Comparison of ENCODE assay signal across 1 cellular context in the genomic region with DNA sequence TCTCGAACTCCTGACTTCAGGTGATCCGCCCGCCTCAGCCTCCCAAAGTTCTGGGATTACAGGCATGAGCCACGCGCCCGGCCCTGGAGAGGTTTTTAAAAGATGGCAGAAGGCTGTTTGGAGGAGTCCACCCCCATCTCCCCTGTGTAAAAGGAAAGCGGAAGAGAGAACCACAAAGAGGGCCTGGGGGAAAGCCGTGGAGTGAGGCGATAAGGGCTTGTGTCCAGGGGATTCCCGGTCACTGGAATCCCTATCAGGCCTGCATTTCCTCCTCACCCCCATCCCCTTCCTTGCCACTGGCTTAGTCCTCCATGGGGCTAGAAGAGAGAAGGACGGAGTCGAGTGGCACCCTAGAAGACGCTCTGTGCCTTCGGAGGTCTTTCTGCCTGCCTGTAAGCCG.
TF ChIP-seq lines count a peak whose summit lies in the region.

A gene (plus strand): TSS at position 304 of the 400 bp plus-strand sequence. CDS start 328 bp downstream, outside the sequence.

TF ChIP-seq in HEK293, 187 proteins besides CTCF, POLR2A, EP300 and RAD21 (continued from another document):
- TF ChIP-seq, protein P1, sequence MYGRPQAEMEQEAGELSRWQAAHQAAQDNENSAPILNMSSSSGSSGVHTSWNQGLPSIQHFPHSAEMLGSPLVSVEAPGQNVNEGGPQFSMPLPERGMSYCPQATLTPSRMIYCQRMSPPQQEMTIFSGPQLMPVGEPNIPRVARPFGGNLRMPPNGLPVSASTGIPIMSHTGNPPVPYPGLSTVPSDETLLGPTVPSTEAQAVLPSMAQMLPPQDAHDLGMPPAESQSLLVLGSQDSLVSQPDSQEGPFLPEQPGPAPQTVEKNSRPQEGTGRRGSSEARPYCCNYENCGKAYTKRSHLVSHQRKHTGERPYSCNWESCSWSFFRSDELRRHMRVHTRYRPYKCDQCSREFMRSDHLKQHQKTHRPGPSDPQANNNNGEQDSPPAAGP (tag by site-specific recombination; IDR thresholded peaks at IDR 0.05): no peak
- TF ChIP-seq YY2 (tag by site-specific recombination; IDR thresholded peaks at IDR 0.05) (no peak), MZF1 (tag by site-specific recombination; IDR thresholded peaks at IDR 0.05; ENCODE audit: borderline replicate concordance) (no peak), GLI4 (tag by site-specific recombination; IDR thresholded peaks at IDR 0.05) (no peak), ZNF335 (tag by site-specific recombination; conservative IDR thresholded peaks at IDR 0.05) (no peak), SP7 (tag by site-specific recombination; IDR thresholded peaks at IDR 0.05) (no peak), OVOL3 (tag by site-specific recombination; IDR thresholded peaks at IDR 0.05) (no peak), ZNF155 (tag by site-specific recombination; IDR thresholded peaks at IDR 0.05) (no peak), ZNF585B (tag by site-specific recombination; IDR thresholded peaks at IDR 0.05) (no peak), ZNF146 (tag by site-specific recombination; IDR thresholded peaks at IDR 0.05) (no peak), ZNF664 (tag by site-specific recombination; IDR thresholded peaks at IDR 0.05) (no peak)
- TF ChIP-seq, protein P2, sequence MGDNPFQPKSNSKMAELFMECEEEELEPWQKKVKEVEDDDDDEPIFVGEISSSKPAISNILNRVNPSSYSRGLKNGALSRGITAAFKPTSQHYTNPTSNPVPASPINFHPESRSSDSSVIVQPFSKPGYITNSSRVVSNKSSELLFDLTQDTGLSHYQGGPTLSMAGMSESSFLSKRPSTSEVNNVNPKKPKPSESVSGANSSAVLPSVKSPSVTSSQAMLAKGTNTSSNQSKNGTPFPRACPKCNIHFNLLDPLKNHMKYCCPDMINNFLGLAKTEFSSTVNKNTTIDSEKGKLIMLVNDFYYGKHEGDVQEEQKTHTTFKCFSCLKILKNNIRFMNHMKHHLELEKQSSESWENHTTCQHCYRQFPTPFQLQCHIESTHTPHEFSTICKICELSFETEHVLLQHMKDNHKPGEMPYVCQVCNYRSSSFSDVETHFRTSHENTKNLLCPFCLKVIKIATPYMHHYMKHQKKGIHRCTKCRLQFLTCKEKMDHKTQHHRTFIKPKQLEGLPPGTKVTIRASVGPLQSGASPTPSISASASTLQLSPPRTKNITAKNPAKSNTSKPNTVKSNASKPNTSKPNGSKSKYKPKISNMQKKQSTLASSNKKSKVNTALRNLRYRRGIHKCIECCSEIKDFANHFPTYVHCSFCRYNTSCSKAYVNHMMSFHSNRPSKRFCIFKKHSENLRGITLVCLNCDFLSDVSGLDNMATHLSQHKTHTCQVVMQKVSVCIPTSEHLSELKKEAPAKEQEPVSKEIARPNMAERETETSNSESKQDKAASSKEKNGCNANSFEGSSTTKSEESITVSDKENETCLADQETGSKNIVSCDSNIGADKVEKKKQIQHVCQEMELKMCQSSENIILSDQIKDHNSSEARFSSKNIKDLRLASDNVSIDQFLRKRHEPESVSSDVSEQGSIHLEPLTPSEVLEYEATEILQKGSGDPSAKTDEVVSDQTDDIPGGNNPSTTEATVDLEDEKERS (tag by site-specific recombination; IDR thresholded peaks at IDR 0.05): no peak
